Comparison of ENCODE assay signal across 1 cellular context in genomic region chr14:73211251-73211650, GRCh38.
TF ChIP-seq lines count a peak whose summit lies in the region.

No MANE protein-coding gene starts in this region.

TF ChIP-seq in HepG2, 621 proteins besides CTCF, POLR2A, EP300 and RAD21:
- TF ChIP-seq ZNF230 (CRISPR knock-in tag; IDR thresholded peaks at IDR 0.05) (no peak), CEBPG (CRISPR knock-in tag; IDR thresholded peaks at IDR 0.05) (no peak), PLRG1 (conservative IDR thresholded peaks at IDR 0.05) (no peak), ZNF639 (CRISPR knock-in tag; conservative IDR thresholded peaks at IDR 0.05) (no peak), ZKSCAN8 (CRISPR knock-in tag; IDR thresholded peaks at IDR 0.05; ENCODE audit: borderline replicate concordance) (no peak), NPAS2 (CRISPR knock-in tag; IDR thresholded peaks at IDR 0.05; ENCODE audit: borderline replicate concordance) (no peak), PRDM4 (CRISPR knock-in tag; IDR thresholded peaks at IDR 0.05; ENCODE audit: borderline replicate concordance) (no peak), IRX3 (CRISPR knock-in tag; IDR thresholded peaks at IDR 0.05; ENCODE audit: borderline replicate concordance, low read depth) (no peak), DDIT3 (CRISPR knock-in tag; IDR thresholded peaks at IDR 0.05) (no peak), ZFP37 (CRISPR knock-in tag; IDR thresholded peaks at IDR 0.05; ENCODE audit: borderline replicate concordance) (no peak), IKZF5 (CRISPR knock-in tag; IDR thresholded peaks at IDR 0.05) (no peak), CENPX (CRISPR knock-in tag; IDR thresholded peaks at IDR 0.05) (no peak), RELA (CRISPR knock-in tag; IDR thresholded peaks at IDR 0.05) (no peak), STAT5B (CRISPR knock-in tag; IDR thresholded peaks at IDR 0.05) (no peak), BCLAF1 (IDR thresholded peaks at IDR 0.05) (no peak), ATF1 (CRISPR knock-in tag; IDR thresholded peaks at IDR 0.05) (no peak), ETS1 (CRISPR knock-in tag; IDR thresholded peaks at IDR 0.05) (no peak), ZNF180 (CRISPR knock-in tag; IDR thresholded peaks at IDR 0.05; ENCODE audit: borderline replicate concordance, low read depth) (no peak), ZNF577 (CRISPR knock-in tag; IDR thresholded peaks at IDR 0.05; ENCODE audit: borderline replicate concordance, low read depth) (no peak), STAG1 (CRISPR knock-in tag; IDR thresholded peaks at IDR 0.05) (no peak)
